ENCODE assay signal across 8 cellular contexts in genomic region chr20:53915459-53916172, GRCh38.
A peak's percentile ranks its signal among the peaks of the same experiment; 100 is the strongest.
DNase-seq lines count a peak whose midpoint lies in the region; ATAC-seq lines count a peak whose summit lies in the region.

No MANE protein-coding gene starts in this region.

- peaks cover 8% of the 10 kb centered on the region for H3K4me1 ChIP-seq in effector memory CD4-positive, alpha-beta T cell (ENCODE audit: control insufficient read depth, insufficient read depth, low read length, poor library complexity, severe bottlenecking)
- H3K4me1 ChIP-seq in mesenchymal stem cell (ENCODE audit: control insufficient read depth, insufficient read depth, low read depth, low read length): peaks cover 9% of the 10 kb centered on the region

- H3K79me1 ChIP-seq in mesenchymal stem cell (replicated peaks; ENCODE audit: low read length, poor library complexity, severe bottlenecking): no peaks in the 10 kb centered on the region

- H2AK5ac ChIP-seq in mesenchymal stem cell (ENCODE audit: low read length, severe bottlenecking): no peak overlapping the region

- H3K27ac ChIP-seq in effector memory CD4-positive, alpha-beta T cell (ENCODE audit: insufficient read depth, low read length, poor library complexity, severe bottlenecking): peak overlapping the region; percentile 47
- H3K27ac ChIP-seq in mesenchymal stem cell (ENCODE audit: low read length, poor library complexity, severe bottlenecking): peak overlapping the region; percentile 45

- H3K27me3 ChIP-seq in effector memory CD4-positive, alpha-beta T cell (replicated peaks; ENCODE audit: control insufficient read depth, insufficient read depth, low read length, poor library complexity, severe bottlenecking): no peaks in the 10 kb centered on the region
- no peaks in the 10 kb centered on the region for H3K27me3 ChIP-seq in mesenchymal stem cell (ENCODE audit: control insufficient read depth in 1 of 2, insufficient read depth in 1 of 2, low read length in 2 of 2)

- H3K9ac ChIP-seq in mesenchymal stem cell (ENCODE audit: low read length): peak overlapping the region; percentile 93

- WGBS in mesenchymal stem cell: 2% methylated on average over 19 of the region's 22 CpGs

- DNase-seq in Ammon's horn (ENCODE audit: low spot score) (peak; percentile 92), HK-2 (ENCODE audit: unreplicated experiment) (peak; percentile 99), NK-92 (lab: John Stamatoyannopoulos, UW; ENCODE audit: unreplicated experiment) (peak; percentile 38), mesenchymal stem cell (peak; percentile 94)
- peak; percentile 93 to 96 for DNase-seq in activated CD8-positive, alpha-beta memory T cell treated with anti-CD3 and anti-CD28 coated beads for 1 hour (ENCODE audit: extremely low read depth in 1 of 2, low read depth in 1 of 2)
- peak; percentile 86 to 90 (median 88) for DNase-seq in effector memory CD4-positive, alpha-beta T cell
- peak; percentile 95 for DNase-seq in stimulated activated CD8-positive, alpha-beta memory T cell treated with anti-CD3 and anti-CD28 coated beads, Interleukin-12 subunit alpha, Interleukin-12 subunit beta, amount 100 ng/mL, for 1 hour (ENCODE audit: low read depth)

- H2BK12ac ChIP-seq in mesenchymal stem cell (ENCODE audit: low read length in 2 of 2): peak overlapping the region; percentile 93 to 96

- peak overlapping the region; percentile 30 to 95 for H3K18ac ChIP-seq in mesenchymal stem cell (ENCODE audit: low read depth in 1 of 2, low read length in 2 of 2)

- peak; percentile 50 for ATAC-seq in GM19035 (IDR thresholded peaks at IDR 0.05; ENCODE audit: unreplicated experiment)

- no peaks in the 10 kb centered on the region for H3K9me3 ChIP-seq in effector memory CD4-positive, alpha-beta T cell (ENCODE audit: control insufficient read depth, low read length)
- no peaks in the 10 kb centered on the region for H3K9me3 ChIP-seq in mesenchymal stem cell (ENCODE audit: control insufficient read depth, low read length)

- peak overlapping the region; percentile 67 for H3K4me3 ChIP-seq in effector memory CD4-positive, alpha-beta T cell (ENCODE audit: insufficient read depth, low read depth, low read length, poor library complexity, severe bottlenecking)
- peak overlapping the region; percentile 63 to 74 for H3K4me3 ChIP-seq in mesenchymal stem cell (ENCODE audit: insufficient read depth in 1 of 2, low read depth in 1 of 2, low read length in 2 of 2)

- no peaks in the 10 kb centered on the region for H3K36me3 ChIP-seq in effector memory CD4-positive, alpha-beta T cell (ENCODE audit: control insufficient read depth, insufficient read depth, low read length)
- no peaks in the 10 kb centered on the region for H3K36me3 ChIP-seq in mesenchymal stem cell (ENCODE audit: control insufficient read depth in 1 of 2, insufficient read depth in 2 of 2, low read depth in 1 of 2, low read length in 2 of 2)

- peak overlapping the region; percentile 86 for H2BK15ac ChIP-seq in mesenchymal stem cell (ENCODE audit: low read depth, poor library complexity, severe bottlenecking)

- no peak overlapping the region for H3K23ac ChIP-seq in mesenchymal stem cell (ENCODE audit: low read length in 2 of 2)

- peak overlapping the region; percentile 59 for H4K8ac ChIP-seq in mesenchymal stem cell (ENCODE audit: low read length)

- peak overlapping the region; percentile 10 for H2AFZ ChIP-seq in mesenchymal stem cell (ENCODE audit: low read depth, low read length)

- peak overlapping the region; percentile 91 for H2BK120ac ChIP-seq in mesenchymal stem cell (ENCODE audit: low read depth, low read length)

- H3K14ac ChIP-seq in mesenchymal stem cell (ENCODE audit: low read length in 2 of 2): no peak overlapping the region

- peak overlapping the region; percentile 76 to 87 for H3K4ac ChIP-seq in mesenchymal stem cell (ENCODE audit: low read depth in 1 of 2, low read length in 2 of 2)

- peak overlapping the region; percentile 97 for H3K4me2 ChIP-seq in mesenchymal stem cell (ENCODE audit: low read length, poor library complexity, severe bottlenecking)

- H2BK5ac ChIP-seq in mesenchymal stem cell (ENCODE audit: low read depth, low read length, poor library complexity, severe bottlenecking): peak overlapping the region; percentile 84

- H4K91ac ChIP-seq in mesenchymal stem cell (ENCODE audit: low read length): peak overlapping the region; percentile 52

Comparison
In these comparisons a context has a peak if more than half of its experiments do, and no peak if none do; other contexts are left out.
1. Peak in every context shown above with its lines: DNase-seq, ATAC-seq, H3K4me3 ChIP-seq and H3K27ac ChIP-seq.
2. DNase-seq: peak in every context shown above with its lines; median percentile 99 in HK-2; 95 in stimulated activated CD8-positive, alpha-beta memory T cell treated with anti-CD3 and anti-CD28 coated beads, Interleukin-12 subunit alpha, Interleukin-12 subunit beta, amount 100 ng/mL, for 1 hour; 94 in activated CD8-positive, alpha-beta memory T cell treated with anti-CD3 and anti-CD28 coated beads for 1 hour; 94 in mesenchymal stem cell; 92 in Ammon's horn; 88 in effector memory CD4-positive, alpha-beta T cell; 38 in NK-92.